Comparison of ENCODE assay signal across 9 cellular contexts in the genomic region with DNA sequence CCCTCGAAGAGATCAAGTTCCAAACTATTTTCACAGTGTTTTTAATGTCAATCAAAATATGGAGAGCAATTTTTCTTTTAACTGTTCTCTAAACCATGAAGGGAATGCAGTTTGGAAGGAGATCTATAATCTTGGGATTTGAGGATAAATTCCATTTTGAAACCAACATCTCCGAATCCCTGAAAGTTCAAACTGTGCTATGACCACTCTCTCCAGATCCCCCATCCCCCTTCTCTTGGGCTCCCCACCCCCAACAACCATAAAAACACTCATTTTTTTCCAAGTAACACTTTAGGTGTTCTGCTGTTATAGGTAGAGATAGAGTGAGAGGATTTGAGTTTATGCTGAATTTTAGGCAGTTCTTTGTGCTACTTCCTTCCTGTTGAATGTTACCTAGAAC. TPM values are rescaled to one million over a fixed set of nuclear protein-coding genes. Genes with fewer than 3 reads are reported as not detected.
DNase-seq lines count a peak whose midpoint lies in the region; ATAC-seq and TF ChIP-seq lines count a peak whose summit lies in the region.
"Had no signal": no experiment of that assay in that cellular context is flagged by ENCODE, and none has a peak within 500 bp of the region (broad histone marks: within the 10 kb centered on the region; RNA-seq: fewer than 3 reads in every experiment).

No MANE protein-coding gene starts in this region.

- H3K4me2 ChIP-seq in BLaER1, result peak overlapping the region; percentile 82

- H3K9me3 ChIP-seq in BLaER1 (peaks cover 19% of the 10 kb centered on the region), adipocyte (ENCODE audit: control insufficient read depth, low read length) (no peaks in the 10 kb centered on the region)

- peaks cover 30% of the 10 kb centered on the region for H3K36me3 ChIP-seq in BLaER1
- H3K36me3 ChIP-seq in adipocyte (ENCODE audit: control insufficient read depth, insufficient read depth, low read length, severe bottlenecking), result peaks cover 20% of the 10 kb centered on the region
- no peaks in the 10 kb centered on the region for H3K36me3 ChIP-seq in rectal smooth muscle tissue (ENCODE audit: control insufficient read depth, insufficient read depth, low read length)

- no peak for ATAC-seq in foreskin keratinocyte

- DNase-seq in adipocyte (ENCODE audit: low read depth), result no peak
- peak in 1 of 2 donors; percentile 17 for DNase-seq in foreskin keratinocyte
- DNase-seq in DMS 273 treated with DMSO at 0.1 percent for 48 hours (lab: John Stamatoyannopoulos, UW), result no peak
- DNase-seq in D341Med (ENCODE audit: low spot score), result no peak
- DNase-seq in stimulated activated naive CD4-positive, alpha-beta T cell treated with Interleukin-2 at 50 U/mL for 16 hours (lab: John Stamatoyannopoulos, UW), result no peak
- no peak for DNase-seq in NCI-H2107 treated with DMSO at 0.1 percent for 48 hours (lab: John Stamatoyannopoulos, UW; ENCODE audit: unreplicated experiment)
- DNase-seq: CD8-positive, alpha-beta memory T cell had no signal

- peak overlapping the region; percentile 79 for H3K27ac ChIP-seq in BLaER1
- peak overlapping the region; percentile 56 for H3K27ac ChIP-seq in foreskin keratinocyte
- H3K27ac ChIP-seq in rectal smooth muscle tissue (ENCODE audit: low read depth, low read length), result peak overlapping the region; percentile 96

- peak overlapping the region; percentile 81 for H3K9ac ChIP-seq in BLaER1
- peak overlapping the region; percentile 98 for H3K9ac ChIP-seq in adipocyte (ENCODE audit: low read length)
- H3K9ac ChIP-seq in rectal smooth muscle tissue (ENCODE audit: low read length), result peak overlapping the region; percentile 32

- peak overlapping the region; percentile 68 for H3K4me3 ChIP-seq in BLaER1
- H3K4me3 ChIP-seq in adipocyte (ENCODE audit: low read length), result peak overlapping the region; percentile 94
- H3K4me3 ChIP-seq in rectal smooth muscle tissue (ENCODE audit: low read length), result peak overlapping the region; percentile 68

- TF ChIP-seq CTCF in foreskin keratinocyte (conservative IDR thresholded peaks at IDR 0.05), result no peak

- H4K20me1 ChIP-seq in BLaER1, result peaks cover 4% of the 10 kb centered on the region; the same call in 1 of the 2 replicates

- H3K4me1 ChIP-seq in BLaER1, result peaks cover 90% of the 10 kb centered on the region
- H3K4me1 ChIP-seq in adipocyte (ENCODE audit: control insufficient read depth, insufficient read depth, low read length), result peaks cover 34% of the 10 kb centered on the region
- peaks cover 22% of the 10 kb centered on the region for H3K4me1 ChIP-seq in foreskin keratinocyte
- peaks cover 37% of the 10 kb centered on the region for H3K4me1 ChIP-seq in rectal smooth muscle tissue (ENCODE audit: control insufficient read depth, insufficient read depth, low read length)

- H3K27me3 ChIP-seq in BLaER1 (no peaks in the 10 kb centered on the region), adipocyte (replicated peaks; ENCODE audit: control insufficient read depth, insufficient read depth, low read length) (no peaks in the 10 kb centered on the region), foreskin keratinocyte (no peaks in the 10 kb centered on the region), rectal smooth muscle tissue (ENCODE audit: control insufficient read depth, insufficient read depth, low read length) (no peaks in the 10 kb centered on the region)

RNA-seq across cellular contexts. Expression of gene CALD1, which starts 1.7 kb away (rescaled TPM):
- total RNA-seq in foreskin keratinocyte, result 176 and 183 TPM in 2 replicates
- 64.0 and 74.8 TPM in 2 replicates for polyA plus RNA-seq in foreskin keratinocyte
- polyA plus RNA-seq: CD8-positive, alpha-beta memory T cell had no signal

Comparison
In these comparisons a context has a peak if more than half of its experiments do, and no peak if none do; other contexts are left out.
1. H3K9ac ChIP-seq: peak in every context shown above with its lines; median percentile 98 in adipocyte; 81 in BLaER1; 32 in rectal smooth muscle tissue.